8 cellular contexts compared by ENCODE assay signal in the genomic region with DNA sequence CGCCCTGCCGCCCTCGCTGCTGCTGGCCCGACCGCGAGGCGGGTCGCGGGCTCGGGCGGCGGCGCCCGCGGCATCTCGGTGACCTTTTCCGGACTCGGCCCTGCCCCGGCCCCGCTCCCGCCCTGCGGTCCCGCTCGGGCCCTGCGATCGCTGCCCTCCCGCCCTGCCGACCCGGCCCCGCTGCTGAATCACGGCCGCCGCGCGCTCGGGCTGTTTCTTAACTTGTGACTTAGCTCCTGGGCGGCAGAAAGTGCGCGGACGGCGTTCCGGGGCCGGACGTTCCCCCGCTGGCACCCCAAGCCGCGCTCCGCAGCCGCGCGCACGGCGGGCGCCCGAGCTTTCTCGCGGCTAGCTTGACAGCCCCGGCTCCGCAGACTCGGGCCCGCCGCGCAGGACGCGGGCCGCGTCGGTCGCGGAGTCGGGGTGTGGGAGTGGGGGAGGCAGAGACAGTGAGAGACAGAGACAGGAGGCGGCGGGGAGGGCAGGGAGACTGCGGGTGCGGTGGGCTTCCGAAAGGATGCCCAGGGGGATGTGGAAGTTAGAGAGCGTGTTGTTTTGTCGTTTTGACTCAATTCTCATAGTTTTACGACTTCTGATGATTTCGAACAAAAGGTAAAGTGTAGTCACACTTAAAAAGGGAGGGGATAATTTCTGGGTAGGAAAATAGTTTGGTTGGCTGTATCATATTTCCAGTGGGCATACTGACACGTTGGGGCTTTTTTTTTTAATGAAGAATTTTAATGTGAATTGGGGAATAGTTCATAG. TPM values are rescaled to one million over a fixed set of nuclear protein-coding genes. Genes with fewer than 3 reads are reported as not detected.
A peak's percentile ranks its signal among the peaks of the same experiment; 100 is the strongest.
DNase-seq lines count a peak whose midpoint lies in the region; ATAC-seq and TF ChIP-seq lines count a peak whose summit lies in the region.

No MANE protein-coding gene starts in this region.

- H3K27ac Mint-ChIP-seq in endothelial cell (ENCODE audit: unreplicated experiment): peak overlapping the region; percentile 80

- H3K27ac ChIP-seq in DND-41 (ENCODE audit: low read length) (peak overlapping the region; percentile 67), KMS-11 (peak overlapping the region; percentile 80), muscle layer of colon (ENCODE audit: low read depth, low read length) (peak overlapping the region; percentile 65), substantia nigra (ENCODE audit: low read depth, low read length, poor library complexity, severe bottlenecking) (peak overlapping the region; percentile 82)

- H3K27me3 ChIP-seq in DND-41 (ENCODE audit: insufficient read depth, low read length, poor library complexity): peaks cover 4% of the 10 kb centered on the region
- no peaks in the 10 kb centered on the region for H3K27me3 ChIP-seq in KMS-11 (ENCODE audit: insufficient read depth, low read depth)
- H3K27me3 ChIP-seq in muscle layer of colon (ENCODE audit: control insufficient read depth in 1 of 2, insufficient read depth in 2 of 2, low read length in 2 of 2): no peaks in the 10 kb centered on the region

- ATAC-seq in DND-41 (ENCODE audit: insufficient read depth, low read depth) (peak; percentile 34), GM21717 (IDR thresholded peaks at IDR 0.05; ENCODE audit: unreplicated experiment) (peak; percentile 25)

- no peaks in the 10 kb centered on the region for H3K36me3 Mint-ChIP-seq in endothelial cell (ENCODE audit: low read depth, unreplicated experiment)

- H3K9me3 Mint-ChIP-seq in endothelial cell (ENCODE audit: unreplicated experiment): no peaks in the 10 kb centered on the region

- H3K4me2 ChIP-seq in DND-41 (ENCODE audit: insufficient read depth, low read length) (peak overlapping the region; percentile 86), KMS-11 (peak overlapping the region; percentile 69)

- no peak for TF ChIP-seq CTCF in DND-41 (IDR thresholded peaks at IDR 0.05; ENCODE audit: borderline replicate concordance, extremely low read depth, low read length, poor library complexity, severe bottlenecking)
- TF ChIP-seq CTCF in KMS-11 (conservative IDR thresholded peaks at IDR 0.05; ENCODE audit: low read depth, low read length): no peak
- TF ChIP-seq CTCF in endothelial cell (IDR thresholded peaks at IDR 0.05; ENCODE audit: unreplicated experiment): no peak
- TF ChIP-seq CTCF in GM13977 (IDR thresholded peaks at IDR 0.05; ENCODE audit: extremely low read depth, insufficient read depth, missing control alignments): no peak

- H2AFZ ChIP-seq in DND-41 (ENCODE audit: low read depth, low read length): peak overlapping the region; percentile 72
- H2AFZ ChIP-seq in KMS-11 (ENCODE audit: low read depth): peak overlapping the region; percentile 43; the same call in 1 of the 2 replicates

- peak overlapping the region; percentile 96 for H3K4me3 Mint-ChIP-seq in endothelial cell (ENCODE audit: unreplicated experiment)

- H3K9me3 ChIP-seq in DND-41 (ENCODE audit: insufficient read depth, low read length, severe bottlenecking): no peaks in the 10 kb centered on the region
- H3K9me3 ChIP-seq in muscle layer of colon (ENCODE audit: low read length): no peaks in the 10 kb centered on the region

- peaks cover 5% of the 10 kb centered on the region for H3K27me3 Mint-ChIP-seq in endothelial cell (ENCODE audit: unreplicated experiment)

- peak overlapping the region; percentile 78 for H3K4me3 ChIP-seq in DND-41 (ENCODE audit: low read depth in 1 of 2, low read length in 2 of 2)
- H3K4me3 ChIP-seq in KMS-11 (IDR thresholded peaks at IDR 0.05; ENCODE audit: insufficient read depth, low read depth, low read length): no peak overlapping the region
- H3K4me3 ChIP-seq in muscle layer of colon (ENCODE audit: low read depth in 1 of 2, low read length in 2 of 2): peak overlapping the region; percentile 71 to 83

- DNase-seq in DND-41: peak; percentile 41
- DNase-seq in activated CD4-positive, alpha-beta T cell treated with anti-CD3 and anti-CD28 coated beads for 48 hours: peak; percentile 70
- peak; percentile 57 for DNase-seq in endothelial cell (ENCODE audit: low spot score)
- DNase-seq in substantia nigra (lab: John Stamatoyannopoulos, UW): peak in 21 of 49 donors; percentile 35 to 81 (median 60)
- no peak for DNase-seq in GM13977 (ENCODE audit: low spot score)

- in situ Hi-C loops in GM13977 (cut with MboI; ENCODE audit: low pct_unique_long_range_greater_than_20kb, low sequenced_read_pairs, unreplicated experiment): no loop called here

- H3K9ac ChIP-seq in DND-41 (ENCODE audit: low read depth, low read length) (peak overlapping the region; percentile 81), KMS-11 (peak overlapping the region; percentile 70; the same call in 1 of the 2 replicates), muscle layer of colon (ENCODE audit: low read length) (peak overlapping the region; percentile 52)

- H3K36me3 ChIP-seq in DND-41 (ENCODE audit: insufficient read depth, low read length): peaks cover 15% of the 10 kb centered on the region
- H3K36me3 ChIP-seq in KMS-11 (ENCODE audit: insufficient read depth): no peaks in the 10 kb centered on the region; the same call in 1 of the 2 replicates
- H3K36me3 ChIP-seq in muscle layer of colon (ENCODE audit: insufficient read depth, low read length): no peaks in the 10 kb centered on the region

- H3K79me2 ChIP-seq in DND-41 (ENCODE audit: insufficient read depth, low read length): peaks cover 53% of the 10 kb centered on the region
- peaks cover 54% of the 10 kb centered on the region for H3K79me2 ChIP-seq in KMS-11 (ENCODE audit: insufficient read depth, low read depth)

- H3K4me1 ChIP-seq in DND-41 (ENCODE audit: insufficient read depth, low read length) (peaks cover 37% of the 10 kb centered on the region), KMS-11 (ENCODE audit: low read depth, poor library complexity, severe bottlenecking) (peaks cover 49% of the 10 kb centered on the region), muscle layer of colon (ENCODE audit: insufficient read depth, low read length) (peaks cover 25% of the 10 kb centered on the region)

- H3K4me1 Mint-ChIP-seq in endothelial cell (ENCODE audit: unreplicated experiment): peaks cover 17% of the 10 kb centered on the region

- peaks cover 42% of the 10 kb centered on the region for H4K20me1 ChIP-seq in DND-41 (ENCODE audit: insufficient read depth, low read length)
- peaks cover 17% of the 10 kb centered on the region; the same call in 1 of the 2 replicates for H4K20me1 ChIP-seq in KMS-11 (ENCODE audit: insufficient read depth)

RNA-seq across cellular contexts. Expression of a gene that starts 49.7 kb away (rescaled TPM):
- 49.7 TPM for total RNA-seq in endothelial cell (ENCODE audit: unreplicated experiment)
